8 cellular contexts compared by ENCODE assay signal in the genomic region with DNA sequence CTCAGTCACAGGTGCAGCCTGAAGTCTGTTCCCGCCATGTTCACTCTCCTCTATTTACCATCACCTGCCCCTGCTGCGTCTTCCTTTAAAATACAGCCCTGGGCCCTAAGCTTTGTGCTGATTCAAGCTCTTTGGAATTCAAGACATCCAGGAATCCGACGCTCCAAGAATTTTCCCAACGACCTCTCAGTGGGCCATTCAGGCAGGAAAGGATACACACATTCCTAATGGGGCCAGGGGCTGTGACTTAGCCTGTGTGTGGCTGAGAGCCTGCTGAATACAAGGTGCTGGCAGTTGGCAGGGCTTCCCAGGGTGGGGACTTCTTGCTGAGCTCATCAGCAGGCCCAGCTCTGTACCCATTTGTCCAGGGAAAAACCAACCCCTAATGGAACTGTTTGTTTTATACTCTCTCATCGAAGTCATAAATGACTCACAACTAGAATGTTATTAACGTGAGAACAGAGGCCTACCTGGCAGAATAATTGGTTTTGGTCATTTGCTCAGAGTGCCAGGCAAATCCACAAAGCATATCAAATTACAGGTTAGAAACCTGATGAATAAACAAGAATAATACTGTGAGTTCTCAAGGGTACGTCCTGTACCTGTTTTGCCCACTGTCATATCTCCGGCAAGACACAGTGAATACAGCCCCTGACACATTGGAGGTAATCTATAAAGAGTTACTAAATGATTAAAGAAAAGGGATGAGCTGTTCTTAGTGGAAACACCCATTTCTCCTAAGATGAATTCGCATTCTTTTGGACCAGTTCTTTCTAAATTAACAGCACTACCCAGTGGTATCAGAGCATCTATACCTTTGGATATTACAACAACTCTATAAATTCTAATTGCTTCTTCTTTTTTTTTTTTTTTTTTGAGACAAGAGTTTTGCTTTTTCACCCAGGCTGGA. TPM values are rescaled to one million over a fixed set of nuclear protein-coding genes. Genes with fewer than 3 reads are reported as not detected.
DNase-seq lines count a peak whose midpoint lies in the region; ATAC-seq, FAIRE-seq and TF ChIP-seq lines count a peak whose summit lies in the region.

No MANE protein-coding gene starts in this region.

- H3K4me2 ChIP-seq in DND-41 (ENCODE audit: insufficient read depth, low read length) (no peak overlapping the region), astrocyte (ENCODE audit: low read length) (peak overlapping the region; percentile 66)

- H2AFZ ChIP-seq in DND-41 (ENCODE audit: low read depth, low read length), result no peak overlapping the region
- H2AFZ ChIP-seq in astrocyte (ENCODE audit: low read depth, low read length), result no peak overlapping the region

- DNase-seq in DND-41 (no peak), NCI-H1105 treated with DMSO at 0.1 percent for 48 hours (lab: John Stamatoyannopoulos, UW) (peak; percentile 94), astrocyte (ENCODE audit: low read depth) (peak; percentile 96), kidney glomerular epithelial cell (lab: John Stamatoyannopoulos, UW) (peak; percentile 98), putamen (ENCODE audit: low spot score) (no peak)

- H4K20me1 ChIP-seq in DND-41 (ENCODE audit: insufficient read depth, low read length), result no peaks in the 10 kb centered on the region
- peaks cover 7% of the 10 kb centered on the region for H4K20me1 ChIP-seq in astrocyte (ENCODE audit: insufficient read depth, low read length)

- H3K27me3 Mint-ChIP-seq in astrocyte (ENCODE audit: low read depth, unreplicated experiment), result no peaks in the 10 kb centered on the region

- H3K4me1 Mint-ChIP-seq in astrocyte (ENCODE audit: low read depth, unreplicated experiment), result peaks cover 27% of the 10 kb centered on the region

- H3K27ac ChIP-seq in DND-41 (ENCODE audit: low read length) (no peak overlapping the region), astrocyte (ENCODE audit: low read depth, low read length) (peak overlapping the region; percentile 91)

- no peak overlapping the region for H3K9ac ChIP-seq in DND-41 (ENCODE audit: low read depth, low read length)
- H3K9ac ChIP-seq in astrocyte (ENCODE audit: low read length), result peak overlapping the region; percentile 61

- peak overlapping the region; percentile 98 for H3K27ac Mint-ChIP-seq in astrocyte (ENCODE audit: unreplicated experiment)

- H3K4me3 Mint-ChIP-seq in astrocyte (ENCODE audit: unreplicated experiment), result no peak overlapping the region

- H3K79me2 ChIP-seq in DND-41 (ENCODE audit: insufficient read depth, low read length) (no peaks in the 10 kb centered on the region), astrocyte (ENCODE audit: insufficient read depth, low read length) (peaks cover 6% of the 10 kb centered on the region)

- no peak for TF ChIP-seq CTCF in DND-41 (IDR thresholded peaks at IDR 0.05; ENCODE audit: borderline replicate concordance, extremely low read depth, low read length, poor library complexity, severe bottlenecking)
- TF ChIP-seq CTCF in astrocyte (IDR thresholded peaks at IDR 0.05; ENCODE audit: insufficient read depth, low read depth, low read length), result no peak

- H3K27me3 ChIP-seq in DND-41 (ENCODE audit: insufficient read depth, low read length, poor library complexity) (no peaks in the 10 kb centered on the region), astrocyte (ENCODE audit: insufficient read depth, low read length) (no peaks in the 10 kb centered on the region)

- H3K4me3 ChIP-seq in DND-41 (ENCODE audit: low read depth in 1 of 2, low read length in 2 of 2), result no peak overlapping the region
- no peak overlapping the region for H3K4me3 ChIP-seq in astrocyte (ENCODE audit: insufficient read depth, low read depth, low read length)

- H3K9me3 ChIP-seq in DND-41 (ENCODE audit: insufficient read depth, low read length, severe bottlenecking) (no peaks in the 10 kb centered on the region), astrocyte (ENCODE audit: insufficient read depth, low read depth, low read length) (no peaks in the 10 kb centered on the region)

- H3K36me3 Mint-ChIP-seq in astrocyte (ENCODE audit: low read depth, unreplicated experiment), result no peaks in the 10 kb centered on the region

- no peaks in the 10 kb centered on the region for H3K9me3 Mint-ChIP-seq in astrocyte (ENCODE audit: unreplicated experiment)

- no peaks in the 10 kb centered on the region for H3K4me1 ChIP-seq in DND-41 (ENCODE audit: insufficient read depth, low read length)
- H3K4me1 ChIP-seq in astrocyte (ENCODE audit: insufficient read depth, low read length), result peaks cover 28% of the 10 kb centered on the region

- peak; percentile 25; the same call in 1 of the 3 replicates for ATAC-seq in DND-41 (ENCODE audit: insufficient read depth, low read depth)
- ATAC-seq in HG03460 (IDR thresholded peaks at IDR 0.05; ENCODE audit: unreplicated experiment), result no peak
- no peak for ATAC-seq in GM21737 (IDR thresholded peaks at IDR 0.05; ENCODE audit: unreplicated experiment)
- ATAC-seq in HG03354 (IDR thresholded peaks at IDR 0.05; ENCODE audit: poor library complexity, severe bottlenecking, unreplicated experiment), result no peak

- FAIRE-seq in astrocyte (lab: Jason Lieb, UNC), result no peak

- peaks cover 6% of the 10 kb centered on the region; the same call in 1 of the 2 replicates for H3K36me3 ChIP-seq in DND-41 (ENCODE audit: insufficient read depth, low read length)
- H3K36me3 ChIP-seq in astrocyte (ENCODE audit: insufficient read depth, low read length), result peaks cover under 1% of the 10 kb centered on the region

RNA-seq across cellular contexts. Expression of a gene that starts 12.6 kb away (rescaled TPM):
- 90.8 and 105 TPM in 2 replicates for total RNA-seq in astrocyte

RNA-seq across cellular contexts. Expression of a gene that starts 52.9 kb away (rescaled TPM):
- total RNA-seq in astrocyte, result 2,866 and 3,439 TPM in 2 replicates

Comparison
In these comparisons a context has a peak if more than half of its experiments do, and no peak if none do; other contexts are left out.
1. DNase-seq: peak in NCI-H1105 treated with DMSO at 0.1 percent for 48 hours (single experiment), astrocyte (single experiment) and kidney glomerular epithelial cell (single experiment); none in DND-41 (single experiment) and putamen (single experiment).